9 cellular contexts compared by ENCODE assay signal in genomic region chr2:4354678-4355077, GRCh38.
DNase-seq lines count a peak whose midpoint lies in the region; ATAC-seq, FAIRE-seq and TF ChIP-seq lines count a peak whose summit lies in the region.
"Had no signal": no experiment of that assay in that cellular context is flagged by ENCODE, and none has a peak within 500 bp of the region (broad histone marks: within the 10 kb centered on the region; RNA-seq: fewer than 3 reads in every experiment).

No MANE protein-coding gene starts in this region.

- H3K4me1 ChIP-seq in HEK293 (ENCODE audit: control insufficient read depth, insufficient read depth, low read length) (no peaks in the 10 kb centered on the region), kidney (ENCODE audit: control insufficient read depth in 1 of 2, insufficient read depth in 1 of 2, low read depth in 1 of 2, low read length in 2 of 2) (no peaks in the 10 kb centered on the region)

- H3K9me3 ChIP-seq in HEK293 (ENCODE audit: control insufficient read depth, insufficient read depth, low read depth, low read length) (no peaks in the 10 kb centered on the region), kidney (ENCODE audit: control insufficient read depth in 1 of 2, low read length in 2 of 2) (no peaks in the 10 kb centered on the region)

- CTCF ChIA-PET in HEK293 (lab: Yijun Ruan, JAX) = interaction anchor here (0.6 to 1.8 kb wide), 10 partner anchors 8 to 1952 kb away, joined by 3 to 8 read pairs (median 4); no protein-coding TSS in a partner anchor

- intact Hi-C loops in kidney (cut with DNase I) = no loop called here
- intact Hi-C loops in posterior vena cava (cut with DNase I) = no loop called here

- H3K36me3 ChIP-seq in HEK293 (ENCODE audit: control insufficient read depth in 2 of 2, insufficient read depth in 1 of 2, low read length in 2 of 2) (no peaks in the 10 kb centered on the region), kidney (ENCODE audit: control insufficient read depth in 1 of 2, insufficient read depth in 2 of 2, low read length in 2 of 2) (no peaks in the 10 kb centered on the region)

- TF ChIP-seq CTCF in HEK293 (tag by site-specific recombination; IDR thresholded peaks at IDR 0.05) (no peak), kidney (IDR thresholded peaks at IDR 0.05; ENCODE audit: borderline replicate concordance, extremely low read depth, insufficient read depth) (peak; percentile 27)

- no peak overlapping the region for H3K9ac ChIP-seq in kidney (ENCODE audit: low read length in 2 of 2)

- POLR2A ChIA-PET in HEK293 (lab: Yijun Ruan, JAX) = no interaction called here

- H3K27ac ChIP-seq in HEK293 (ENCODE audit: extremely low read depth, low read depth, low read length) = no peak overlapping the region
- H3K27ac ChIP-seq in kidney (ENCODE audit: low read depth in 2 of 2, low read length in 2 of 2) = no peak overlapping the region

- no peak for ATAC-seq in HG03521 (IDR thresholded peaks at IDR 0.05; ENCODE audit: unreplicated experiment)

- FAIRE-seq in RCC 7860 (lab: Jason Lieb, UNC) = no peak
- FAIRE-seq in kidney (lab: Jason Lieb, UNC) = no peak
- FAIRE-seq: islet of Langerhans had no signal

- DNase-seq in D341Med (ENCODE audit: low spot score) (peak; percentile 70), RCC 7860 (ENCODE audit: low spot score) (peak; percentile 25), kidney (no peak), superior temporal gyrus (ENCODE audit: extremely low spot score) (no peak), posterior vena cava (ENCODE audit: low spot score) (no peak)
- DNase-seq in activated CD8-positive, alpha-beta memory T cell treated with anti-CD3 and anti-CD28 coated beads, Interleukin-2, amount 50 U/mL, for 4 hours = no peak

- H3K4me3 ChIP-seq in HEK293 (ENCODE audit: low read depth, low read length) (no peak overlapping the region), kidney (ENCODE audit: low read length in 2 of 2) (no peak overlapping the region)

TF ChIP-seq in HEK293, 187 proteins besides CTCF, POLR2A, EP300 and RAD21:
- TF ChIP-seq ZNF138 (tag by site-specific recombination; IDR thresholded peaks at IDR 0.05; ENCODE audit: borderline replicate concordance) (no peak), ZNF654 (tag by site-specific recombination; IDR thresholded peaks at IDR 0.05; ENCODE audit: low read depth) (0 out of 2 replicates have a peak, but pooled peaks have one; percentile 14)

Comparison
In these comparisons a context has a peak if more than half of its experiments do, and no peak if none do; other contexts are left out.
1. DNase-seq: peak in D341Med (single experiment) and RCC 7860 (single experiment); none in kidney (single experiment), activated CD8-positive, alpha-beta memory T cell treated with anti-CD3 and anti-CD28 coated beads, Interleukin-2, amount 50 U/mL, for 4 hours (single experiment), superior temporal gyrus (single experiment) and posterior vena cava (single experiment).